8 cellular contexts compared by ENCODE assay signal in genomic region chr2:43225788-43226557, GRCh38. TPM values are rescaled to one million over a fixed set of nuclear protein-coding genes. Genes with fewer than 3 reads are reported as not detected.
A peak's percentile ranks its signal among the peaks of the same experiment; 100 is the strongest.
DNase-seq lines count a peak whose midpoint lies in the region; ATAC-seq lines count a peak whose summit lies in the region.

No MANE protein-coding gene starts in this region.

- H3K27me3 ChIP-seq in NT2/D1 (ENCODE audit: insufficient read depth, insufficient read length): no peaks in the 10 kb centered on the region

- peak overlapping the region; percentile 94 for H3K9ac ChIP-seq in NT2/D1 (ENCODE audit: insufficient read length, low read depth)

- H3K4me1 ChIP-seq in NT2/D1 (ENCODE audit: insufficient read depth, insufficient read length): peaks cover 5% of the 10 kb centered on the region

- H3K9me3 Mint-ChIP-seq in activated T-cell treated with anti-CD3 and anti-CD28 coated beads, Interleukin-2, amount 50 U/mL, for 72 hours: no peaks in the 10 kb centered on the region
- H3K9me3 Mint-ChIP-seq in naive thymus-derived CD8-positive, alpha-beta T cell: peaks cover 0 to 3% (median 0%) of the 10 kb centered on the region in 9 donors

- DNase-seq in 8988T: peak; percentile 81
- DNase-seq in NT2/D1 (ENCODE audit: low read depth, low spot score): no peak
- DNase-seq in activated T-cell treated with anti-CD3 and anti-CD28 coated beads, Interleukin-2, amount 50 U/mL, for 72 hours: peak; percentile 76 to 83
- peak; percentile 80 for DNase-seq in fibroblast of gingiva (ENCODE audit: low read depth)
- peak; percentile 52 to 80 (median 64) for DNase-seq in naive thymus-derived CD8-positive, alpha-beta T cell
- peak; percentile 83 for DNase-seq in stimulated activated naive CD8-positive, alpha-beta T cell treated with anti-CD3 and anti-CD28 coated beads, Interleukin-15, Interleukin-2, amounts not matched to agents 100 U/mL and 50 U/mL, for 24 hours

- peak overlapping the region; percentile 87 for H3K27ac Mint-ChIP-seq in activated T-cell treated with anti-CD3 and anti-CD28 coated beads, Interleukin-2, amount 50 U/mL, for 72 hours
- H3K27ac Mint-ChIP-seq in naive thymus-derived CD8-positive, alpha-beta T cell: peak overlapping the region; percentile 82 to 99 (median 95)

- H3K4me3 Mint-ChIP-seq in activated T-cell treated with anti-CD3 and anti-CD28 coated beads, Interleukin-2, amount 50 U/mL, for 72 hours: peak overlapping the region; percentile 96
- peak overlapping the region; percentile 71 to 100 (median 96) for H3K4me3 Mint-ChIP-seq in naive thymus-derived CD8-positive, alpha-beta T cell

- POLR2A ChIA-PET in naive thymus-derived CD8-positive, alpha-beta T cell (lab: Charles Lee): interaction anchor here (0.6 to 21.9 kb wide), 22 partner anchors 10 to 416 kb away, joined by 3 to 2148 read pairs (median 10); partner anchors contain the start of gene THADA

- H3K4me3 ChIP-seq in NT2/D1 (ENCODE audit: insufficient read length, low read depth): peak overlapping the region; percentile 85

- no peaks in the 10 kb centered on the region for H3K27me3 Mint-ChIP-seq in activated T-cell treated with anti-CD3 and anti-CD28 coated beads, Interleukin-2, amount 50 U/mL, for 72 hours (ENCODE audit: low read depth)
- H3K27me3 Mint-ChIP-seq in naive thymus-derived CD8-positive, alpha-beta T cell: peaks cover 0 to 5% (median 0%) of the 10 kb centered on the region in 5 donors

- peaks cover 44% of the 10 kb centered on the region for H3K4me1 Mint-ChIP-seq in activated T-cell treated with anti-CD3 and anti-CD28 coated beads, Interleukin-2, amount 50 U/mL, for 72 hours (ENCODE audit: low read depth)
- peaks cover 25 to 47% (median 32%) of the 10 kb centered on the region in 4 donors for H3K4me1 Mint-ChIP-seq in naive thymus-derived CD8-positive, alpha-beta T cell

- peaks cover 44% of the 10 kb centered on the region for H3K36me3 ChIP-seq in NT2/D1 (ENCODE audit: insufficient read depth, insufficient read length, low read length)

- ATAC-seq in GM18502 (IDR thresholded peaks at IDR 0.05; ENCODE audit: poor library complexity, unreplicated experiment): peak; percentile 31
- peak; percentile 27 for ATAC-seq in HG02943 (IDR thresholded peaks at IDR 0.05; ENCODE audit: low read depth, unreplicated experiment)
- ATAC-seq in activated T-cell treated with anti-CD3 and anti-CD28 coated beads, Interleukin-2, amount 50 U/mL, for 72 hours (replicated peaks in 1 of 2): peak; percentile 14 to 18
- ATAC-seq in naive thymus-derived CD8-positive, alpha-beta T cell: peak; percentile 3 to 7
- ATAC-seq in stimulated activated naive CD8-positive, alpha-beta T cell treated with anti-CD3 and anti-CD28 coated beads, Interleukin-15, Interleukin-2, amounts not matched to agents 100 U/mL and 50 U/mL, for 24 hours: peak; percentile 9

- no peaks in the 10 kb centered on the region for H3K9me3 ChIP-seq in NT2/D1 (ENCODE audit: insufficient read depth, low read length)

- H3K36me3 Mint-ChIP-seq in activated T-cell treated with anti-CD3 and anti-CD28 coated beads, Interleukin-2, amount 50 U/mL, for 72 hours (ENCODE audit: insufficient read depth in 2 of 2): peaks cover 18 to 29% of the 10 kb centered on the region in 2 donors
- H3K36me3 Mint-ChIP-seq in naive thymus-derived CD8-positive, alpha-beta T cell: peaks cover 25 to 57% (median 42%) of the 10 kb centered on the region in 3 donors

RNA-seq across cellular contexts. Expression of gene ZFP36L2, which starts 0.4 kb away (rescaled TPM):
- 10 to 100 TPM; 70.8 to 86.4 TPM for total RNA-seq in activated T-cell treated with anti-CD3 and anti-CD28 coated beads, Interleukin-2, amount 50 U/mL, for 72 hours
- total RNA-seq in naive thymus-derived CD8-positive, alpha-beta T cell: 100 to 1,000 TPM; 264 to 274 TPM
- polyA plus RNA-seq in naive thymus-derived CD8-positive, alpha-beta T cell: 100 to 1,000 TPM; 222 to 420 (median 390) TPM
